34 cellular contexts compared by ENCODE assay signal in genomic region chr17:63995626-63996025, GRCh38. TPM values are rescaled to one million over a fixed set of nuclear protein-coding genes. Genes with fewer than 3 reads are reported as not detected.
DNase-seq lines count a peak whose midpoint lies in the region; ATAC-seq and TF ChIP-seq lines count a peak whose summit lies in the region.
"Had no signal": no experiment of that assay in that cellular context is flagged by ENCODE, and none has a peak within 500 bp of the region (broad histone marks: within the 10 kb centered on the region; RNA-seq: fewer than 3 reads in every experiment).

No MANE protein-coding gene starts in this region.

- no peak for TF ChIP-seq CTCF in osteoblast (IDR thresholded peaks at IDR 0.05; ENCODE audit: extremely low read depth, low read depth, low read length)

- H3K27me3 Mint-ChIP-seq in CD8-positive, alpha-beta memory T cell, result no peaks in the 10 kb centered on the region
- no peaks in the 10 kb centered on the region for H3K27me3 Mint-ChIP-seq in effector memory CD8-positive, alpha-beta T cell

- H3K27ac ChIP-seq in CD8-positive, alpha-beta memory T cell (ENCODE audit: low read depth, low read length), result no peak overlapping the region
- H3K27ac ChIP-seq in osteoblast (ENCODE audit: low read depth, low read length), result no peak overlapping the region
- H3K27ac ChIP-seq: coronary artery, ovary, PC-9, upper lobe of left lung had no signal

- ATAC-seq in effector memory CD8-positive, alpha-beta T cell (replicated peaks), result no peak
- ATAC-seq in HG02938 (IDR thresholded peaks at IDR 0.05; ENCODE audit: unreplicated experiment), result no peak
- ATAC-seq in GM21447 (IDR thresholded peaks at IDR 0.05; ENCODE audit: unreplicated experiment), result no peak
- ATAC-seq: left lobe of liver; stimulated activated memory B cell treated with anti-CD40 and anti-IgM and Interleukin-4, amounts not matched to agents 10 μg/mL and 1 μg/mL and 100 μg/mL, for 72 hours; WTC11 had no signal

- H3K27ac Mint-ChIP-seq in CD8-positive, alpha-beta memory T cell, result peak overlapping the region in 7 of 8 donors; percentile 24 to 92 (median 85)
- peak overlapping the region; percentile 4 to 30 for H3K27ac Mint-ChIP-seq in effector memory CD8-positive, alpha-beta T cell
- H3K27ac Mint-ChIP-seq: B cell; stimulated activated memory B cell treated with anti-CD40 and anti-IgM and Interleukin-4, amounts not matched to agents 10 μg/mL and 1 μg/mL and 100 μg/mL, for 72 hours; WTC11 had no signal

- no peak overlapping the region for H3K4me2 ChIP-seq in osteoblast (ENCODE audit: insufficient read depth, low read length)
- H3K4me2 ChIP-seq: PC-9 had no signal

- H3K79me2 ChIP-seq in osteoblast (ENCODE audit: insufficient read depth, low read length), result no peaks in the 10 kb centered on the region

- no peak overlapping the region for H3K4me3 ChIP-seq in CD8-positive, alpha-beta memory T cell (ENCODE audit: low read length)
- H3K4me3 ChIP-seq in osteoblast (ENCODE audit: insufficient read depth, low read length), result no peak overlapping the region
- H3K4me3 ChIP-seq: coronary artery, ovary, PC-9, upper lobe of left lung had no signal

- no peak overlapping the region for H2AFZ ChIP-seq in osteoblast (ENCODE audit: low read length)
- H2AFZ ChIP-seq: PC-9 had no signal

- H3K36me3 Mint-ChIP-seq in CD8-positive, alpha-beta memory T cell, result peaks cover 0 to 2% (median 0%) of the 10 kb centered on the region in 3 donors
- H3K36me3 Mint-ChIP-seq in effector memory CD8-positive, alpha-beta T cell (ENCODE audit: insufficient read depth), result peaks cover 23% of the 10 kb centered on the region
- H3K36me3 Mint-ChIP-seq: stimulated activated memory B cell treated with anti-CD40 and anti-IgM and Interleukin-4, amounts not matched to agents 10 μg/mL and 1 μg/mL and 100 μg/mL, for 72 hours; WTC11 had no signal

- peaks cover 60 to 79% (median 78%) of the 10 kb centered on the region in 3 donors for H3K4me1 Mint-ChIP-seq in CD8-positive, alpha-beta memory T cell
- H3K4me1 Mint-ChIP-seq in effector memory CD8-positive, alpha-beta T cell (ENCODE audit: low read depth in 2 of 2), result peaks cover 61 to 70% of the 10 kb centered on the region in 2 donors

- H4K20me1 ChIP-seq in osteoblast (ENCODE audit: insufficient read depth, low read length), result no peaks in the 10 kb centered on the region

- peak; percentile 11 for DNase-seq in activated T-cell treated with anti-CD3 and anti-CD28 coated beads, Interleukin-2, amount 50 U/mL, for 1 hour
- DNase-seq in activated T-cell treated with anti-CD3 and anti-CD28 coated beads for 4 hours (no peak), osteoblast (ENCODE audit: insufficient read length, low spot score, missing footprints) (peak; percentile 48), NCI-H526 treated with DMSO at 0.1 percent for 48 hours (lab: John Stamatoyannopoulos, UW) (no peak)
- DNase-seq in CD8-positive, alpha-beta memory T cell, result no peak
- no peak for DNase-seq in effector memory CD8-positive, alpha-beta T cell
- DNase-seq: activated CD4-positive, alpha-beta T cell treated with anti-CD3 and anti-CD28 coated beads, Interleukin-2, amount 50 U/mL, for 48 hours; activated CD8-positive, alpha-beta memory T cell treated with anti-CD3 and anti-CD28 coated beads, Interleukin-2, amount 50 U/mL, for 48 hours; activated naive CD4-positive, alpha-beta T cell treated with Interleukin-2 at 50 U/mL for 16 hours; COR-L47; DMS53; GOT3; hypothalamus; mesendoderm; NCI-H1092; NCI-H1694 treated with DMSO at 0.1 percent for 48 hours; NCI-H510A treated with DMSO at 0.1 percent for 48 hours; ovary; PC-9; retina; SHP77; stimulated activated CD4-positive, alpha-beta T cell treated with anti-CD3 and anti-CD28 coated beads, Interleukin-12 subunit alpha, Interleukin-12 subunit beta, amount 100 ng/mL, for 4 hours; stimulated activated CD4-positive, alpha-beta T cell treated with anti-CD3 and anti-CD28 coated beads, Interleukin-4, amount 100 ng/mL, for 24 hours; substantia nigra had no signal

- POLR2A ChIA-PET in CD8-positive, alpha-beta memory T cell (lab: Charles Lee), result interaction anchor here (2.7 kb wide), 1 partner anchor 25 kb away, joined by 20 read pairs; the partner anchor contains the start of gene ICAM2

- peaks cover 43% of the 10 kb centered on the region for H3K4me1 ChIP-seq in CD8-positive, alpha-beta memory T cell (ENCODE audit: insufficient read depth, low read length)
- H3K4me1 ChIP-seq in osteoblast (ENCODE audit: insufficient read depth, low read length), result peaks cover 6% of the 10 kb centered on the region

- CTCF ChIA-PET in CD8-positive, alpha-beta memory T cell (lab: Charles Lee), result interaction anchor here (1.4 to 12.2 kb wide), 4 partner anchors 10 to 138 kb away, joined by 4 to 246 read pairs (median 6); partner anchors contain the start of genes GH1 and ICAM2

- H3K27me3 ChIP-seq in CD8-positive, alpha-beta memory T cell (ENCODE audit: insufficient read depth, low read length, poor library complexity, severe bottlenecking), result no peaks in the 10 kb centered on the region
- peaks cover 55% of the 10 kb centered on the region for H3K27me3 ChIP-seq in osteoblast (ENCODE audit: insufficient read depth, low read length)
- H3K27me3 ChIP-seq: ovary, upper lobe of left lung had no signal

- H3K9me3 Mint-ChIP-seq in CD8-positive, alpha-beta memory T cell, result no peaks in the 10 kb centered on the region
- H3K9me3 Mint-ChIP-seq in effector memory CD8-positive, alpha-beta T cell, result no peaks in the 10 kb centered on the region
- H3K9me3 Mint-ChIP-seq: IgD-negative memory B cell; stimulated activated memory B cell treated with anti-CD40 and anti-IgM and Interleukin-4, amounts not matched to agents 10 μg/mL and 1 μg/mL and 100 μg/mL, for 72 hours; WTC11 had no signal

- H3K9me3 ChIP-seq in CD8-positive, alpha-beta memory T cell (ENCODE audit: low read length), result no peaks in the 10 kb centered on the region
- no peaks in the 10 kb centered on the region for H3K9me3 ChIP-seq in osteoblast (ENCODE audit: low read depth, low read length)
- H3K9me3 ChIP-seq: ovary, upper lobe of left lung had no signal

- no peaks in the 10 kb centered on the region for H3K36me3 ChIP-seq in CD8-positive, alpha-beta memory T cell (ENCODE audit: insufficient read depth, low read length)
- H3K36me3 ChIP-seq in osteoblast (ENCODE audit: insufficient read depth, low read length), result no peaks in the 10 kb centered on the region
- H3K36me3 ChIP-seq: ovary, upper lobe of left lung had no signal

- H3K4me3 Mint-ChIP-seq in CD8-positive, alpha-beta memory T cell, result peak overlapping the region in 1 of 7 donors; percentile 41
- H3K4me3 Mint-ChIP-seq in effector memory CD8-positive, alpha-beta T cell, result no peak overlapping the region
- H3K4me3 Mint-ChIP-seq: B cell; stimulated activated memory B cell treated with anti-CD40 and anti-IgM and Interleukin-4, amounts not matched to agents 10 μg/mL and 1 μg/mL and 100 μg/mL, for 72 hours; WTC11 had no signal

RNA-seq across cellular contexts. Expression of gene PRR29, which starts 2.5 kb away (rescaled TPM):
- under 1 TPM; 0.24 to 0.51 TPM for total RNA-seq in CD8-positive, alpha-beta memory T cell
- polyA plus RNA-seq in CD8-positive, alpha-beta memory T cell, result 4.1 TPM
- total RNA-seq in osteoblast, result 0.36 and 0.88 TPM in 2 replicates
- total RNA-seq: A673, B cell had no signal

RNA-seq across cellular contexts. Expression of gene SCN4A, which starts 22.9 kb away (rescaled TPM):
- under 1 TPM; 0.04 TPM for total RNA-seq in CD8-positive, alpha-beta memory T cell
- polyA plus RNA-seq in CD8-positive, alpha-beta memory T cell, result not detected
- total RNA-seq in osteoblast, result under 0.01 TPM in 1 of 2 replicates, not detected in the other

RNA-seq across cellular contexts. Expression of gene ICAM2, which starts 24.8 kb away (rescaled TPM):
- 10 to 100 TPM; 77.4 to 80.7 TPM for total RNA-seq in CD8-positive, alpha-beta memory T cell
- 301 TPM for polyA plus RNA-seq in CD8-positive, alpha-beta memory T cell
- 6.5 and 8.5 TPM in 2 replicates for total RNA-seq in osteoblast

Comparison
In these comparisons a context has a peak if more than half of its experiments do, and no peak if none do; other contexts are left out.
1. DNase-seq: peak in activated T-cell treated with anti-CD3 and anti-CD28 coated beads, Interleukin-2, amount 50 U/mL, for 1 hour (single experiment) and osteoblast (single experiment); none in activated T-cell treated with anti-CD3 and anti-CD28 coated beads for 4 hours (single experiment), CD8-positive, alpha-beta memory T cell (0 of 5), effector memory CD8-positive, alpha-beta T cell (0 of 3) and NCI-H526 treated with DMSO at 0.1 percent for 48 hours (single experiment).